Comparison of ENCODE assay signal across 24 cellular contexts in the genomic region with DNA sequence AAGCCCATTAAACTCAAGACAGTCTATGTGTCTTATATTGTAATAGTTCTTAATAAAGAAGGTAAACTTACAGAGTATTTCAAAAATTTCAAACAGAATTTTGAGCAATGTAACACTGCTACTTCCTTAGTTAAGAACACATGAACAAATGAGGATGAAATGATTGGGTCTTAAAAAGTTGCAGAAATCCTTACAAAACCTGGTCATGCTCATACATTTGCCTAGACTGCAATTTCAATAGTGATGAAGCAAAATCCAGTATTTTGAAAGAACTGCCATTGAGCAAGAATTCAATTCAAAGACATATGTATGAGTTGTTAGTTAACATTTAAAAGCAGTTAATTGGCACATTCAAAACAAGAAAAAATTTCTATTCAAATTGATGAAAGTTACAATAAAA. TPM values are rescaled to one million over a fixed set of nuclear protein-coding genes. Genes with fewer than 3 reads are reported as not detected.
DNase-seq lines count a peak whose midpoint lies in the region; ATAC-seq and TF ChIP-seq lines count a peak whose summit lies in the region.
"Had no signal": no experiment of that assay in that cellular context is flagged by ENCODE, and none has a peak within 500 bp of the region (broad histone marks: within the 10 kb centered on the region; RNA-seq: fewer than 3 reads in every experiment).

No MANE protein-coding gene starts in this region.

- no peaks in the 10 kb centered on the region for H3K9me3 Mint-ChIP-seq in CD14-positive monocyte
- H3K9me3 Mint-ChIP-seq in GM23338, result no peaks in the 10 kb centered on the region
- H3K9me3 Mint-ChIP-seq in naive thymus-derived CD4-positive, alpha-beta T cell, result peaks cover 0 to 8% (median 0%) of the 10 kb centered on the region in 11 donors
- H3K9me3 Mint-ChIP-seq: CD4-positive, CD25-positive, alpha-beta regulatory T cell; IgD-negative memory B cell; T-helper 2 cell treated with Interferon-gamma antibody and Interleukin-4, amounts not matched to agents 5 μg/mL and 100 μg/mL, for 36 hours had no signal

- POLR2A ChIA-PET in naive thymus-derived CD4-positive, alpha-beta T cell (lab: Charles Lee), result no interaction called here

- H2AFZ ChIP-seq in GM23338, result no peak overlapping the region

- no peaks in the 10 kb centered on the region for H3K36me3 ChIP-seq in GM23338 (ENCODE audit: insufficient read depth)
- H3K36me3 ChIP-seq in naive thymus-derived CD4-positive, alpha-beta T cell (ENCODE audit: control insufficient read depth in 2 of 3, insufficient read depth in 3 of 3, low read length in 3 of 3), result no peaks in the 10 kb centered on the region
- H3K36me3 ChIP-seq: BE2C, SJSA1 had no signal

- H3K36me3 Mint-ChIP-seq in CD14-positive monocyte (no peaks in the 10 kb centered on the region), GM23338 (ENCODE audit: low read depth) (no peaks in the 10 kb centered on the region; the same call in 2 of the 3 replicates)
- peaks cover 0 to 6% (median 0%) of the 10 kb centered on the region in 5 donors for H3K36me3 Mint-ChIP-seq in naive thymus-derived CD4-positive, alpha-beta T cell
- H3K36me3 Mint-ChIP-seq: CD4-positive, CD25-positive, alpha-beta regulatory T cell had no signal

- peaks cover 30% of the 10 kb centered on the region for H3K4me1 ChIP-seq in GM23338 (ENCODE audit: insufficient read depth)
- peaks cover 0 to 17% of the 10 kb centered on the region in 2 donors for H3K4me1 ChIP-seq in naive thymus-derived CD4-positive, alpha-beta T cell (ENCODE audit: control insufficient read depth in 2 of 2, insufficient read depth in 2 of 2, low read length in 2 of 2)

- intact Hi-C loops in CD14-positive monocyte (cut with micrococcal nuclease), result no loop called here
- intact Hi-C loops in naive thymus-derived CD4-positive, alpha-beta T cell (cut with micrococcal nuclease), result no loop called here
- intact Hi-C loops in dorsolateral prefrontal cortex (cut with DNase I), result no loop called here

- H3K4me3 ChIP-seq in GM23338 (no peak overlapping the region), dorsolateral prefrontal cortex (no peak overlapping the region)
- H3K4me3 ChIP-seq in naive thymus-derived CD4-positive, alpha-beta T cell (ENCODE audit: low read length), result no peak overlapping the region
- H3K4me3 ChIP-seq: SJSA1 had no signal

- peaks cover 18% of the 10 kb centered on the region for H3K4me1 Mint-ChIP-seq in CD14-positive monocyte
- peaks cover 24% of the 10 kb centered on the region for H3K4me1 Mint-ChIP-seq in GM23338
- peaks cover 5 to 34% (median 18%) of the 10 kb centered on the region in 7 donors for H3K4me1 Mint-ChIP-seq in naive thymus-derived CD4-positive, alpha-beta T cell

- H3K27me3 Mint-ChIP-seq in CD14-positive monocyte (ENCODE audit: low read depth in 3 of 3), result peaks cover 0 to 2% (median 0%) of the 10 kb centered on the region in 3 donors
- no peaks in the 10 kb centered on the region for H3K27me3 Mint-ChIP-seq in GM23338 (ENCODE audit: insufficient read depth, low read depth, poor library complexity)
- peaks cover 0 to 7% (median 0%) of the 10 kb centered on the region in 5 donors for H3K27me3 Mint-ChIP-seq in naive thymus-derived CD4-positive, alpha-beta T cell
- H3K27me3 Mint-ChIP-seq: IgD-negative memory B cell had no signal

- no peaks in the 10 kb centered on the region for H3K9me3 ChIP-seq in naive thymus-derived CD4-positive, alpha-beta T cell (ENCODE audit: control insufficient read depth in 2 of 3, low read length in 3 of 3)
- H3K9me3 ChIP-seq: BE2C, SJSA1 had no signal

- H3K27ac Mint-ChIP-seq in CD14-positive monocyte (peak overlapping the region; percentile 81 to 93 (median 90)), GM23338 (no peak overlapping the region)
- no peak overlapping the region for H3K27ac Mint-ChIP-seq in naive thymus-derived CD4-positive, alpha-beta T cell
- H3K27ac Mint-ChIP-seq: CD4-positive, CD25-positive, alpha-beta regulatory T cell; IgD-negative memory B cell; T-helper 2 cell treated with Interferon-gamma antibody and Interleukin-4, amounts not matched to agents 5 μg/mL and 100 μg/mL, for 36 hours had no signal

- 0 out of 2 replicates have a peak, but pooled peaks cover 3% of the 10 kb centered on the region for H3K9me2 ChIP-seq in GM23338 (ENCODE audit: insufficient read depth)

- H3K79me2 ChIP-seq in GM23338 (replicated peaks; ENCODE audit: insufficient read depth), result no peaks in the 10 kb centered on the region

- TF ChIP-seq CTCF in CD14-positive monocyte (IDR thresholded peaks at IDR 0.05) (no peak), GM23338 (conservative IDR thresholded peaks at IDR 0.05; ENCODE audit: low read depth in 2 of 2) (no peak), dorsolateral prefrontal cortex (IDR thresholded peaks at IDR 0.05 in 54 of 56, conservative IDR thresholded peaks at IDR 0.05 in 2 of 56; ENCODE audit: low read depth in 1 of 56, partially characterized antibody in 56 of 56) (no peak)

- no peaks in the 10 kb centered on the region for H3K27me3 ChIP-seq in GM23338 (ENCODE audit: insufficient read depth)
- H3K27me3 ChIP-seq in naive thymus-derived CD4-positive, alpha-beta T cell (ENCODE audit: control insufficient read depth in 2 of 2, insufficient read depth in 2 of 2, low read length in 2 of 2), result no peaks in the 10 kb centered on the region
- H3K27me3 ChIP-seq in dorsolateral prefrontal cortex, result no peaks in the 10 kb centered on the region
- H3K27me3 ChIP-seq: BE2C, SJSA1 had no signal

- no peaks in the 10 kb centered on the region for H3F3A ChIP-seq in GM23338 (replicated peaks; ENCODE audit: low read depth)

- no peaks in the 10 kb centered on the region for H4K20me1 ChIP-seq in GM23338 (replicated peaks; ENCODE audit: insufficient read depth)

- H3K4me3 Mint-ChIP-seq in CD14-positive monocyte, result no peak overlapping the region
- no peak overlapping the region for H3K4me3 Mint-ChIP-seq in GM23338
- H3K4me3 Mint-ChIP-seq in naive thymus-derived CD4-positive, alpha-beta T cell, result no peak overlapping the region
- H3K4me3 Mint-ChIP-seq: CD4-positive, CD25-positive, alpha-beta regulatory T cell; IgD-negative memory B cell; T-helper 2 cell treated with Interferon-gamma antibody and Interleukin-4, amounts not matched to agents 5 μg/mL and 100 μg/mL, for 36 hours had no signal

- no peak for ATAC-seq in GM23338
- ATAC-seq in naive thymus-derived CD4-positive, alpha-beta T cell, result peak; percentile 66
- ATAC-seq: PC-3 had no signal

- H3K27ac ChIP-seq in GM23338 (ENCODE audit: low read depth) (no peak overlapping the region), dorsolateral prefrontal cortex (no peak overlapping the region)
- no peak overlapping the region for H3K27ac ChIP-seq in naive thymus-derived CD4-positive, alpha-beta T cell (ENCODE audit: low read depth, low read length)
- H3K27ac ChIP-seq: KMS-11, SJSA1 had no signal

- 0 out of 2 replicates have a peak overlapping the region, but pooled peaks have one; percentile 1 for H3K4me2 ChIP-seq in GM23338
- H3K4me2 ChIP-seq: KMS-11 had no signal

- DNase-seq in CD14-positive monocyte (ENCODE audit: low spot score) (no peak), GM23338 (ENCODE audit: low spot score) (no peak), NOMO-1 treated with DMSO at 0.1 percent for 48 hours (lab: John Stamatoyannopoulos, UW; ENCODE audit: unreplicated experiment) (peak; percentile 74), dorsolateral prefrontal cortex (no peak)
- no peak for DNase-seq in naive thymus-derived CD4-positive, alpha-beta T cell
- no peak for DNase-seq in stimulated activated CD4-positive, alpha-beta T cell treated with anti-CD3 and anti-CD28 coated beads, Interleukin-2, amount 100 ng/mL, for 24 hours
- DNase-seq in stimulated activated CD4-positive, alpha-beta T cell treated with anti-CD3 and anti-CD28 coated beads, Interleukin-4, amount 100 ng/mL, for 4 hours, result no peak
- DNase-seq: BE2C; CD4-positive, CD25-positive, alpha-beta regulatory T cell; H7; MM.1S; NCI-H1105; NCI-H1436 treated with DMSO at 0.1 percent for 48 hours; NCI-H187 treated with DMSO at 0.1 percent for 48 hours; NCI-H2171 treated with DMSO at 0.1 percent for 48 hours; NCI-H524 treated with DMSO at 0.1 percent for 48 hours; NCI-H82; NK-92 treated with Interleukin-12 subunit alpha and Interleukin-12 subunit beta, amount 100 ng/mL, for 24 hours; PC-3; T-helper 1 cell had no signal

- CTCF ChIA-PET in naive thymus-derived CD4-positive, alpha-beta T cell (lab: Charles Lee), result no interaction called here

TF ChIP-seq in GM23338, 12 proteins besides CTCF, POLR2A, EP300 and RAD21:
- no peak for TF ChIP-seq ZNF114 (CRISPR knock-in tag; IDR thresholded peaks at IDR 0.05)
- no peak for TF ChIP-seq CREB1 (CRISPR knock-in tag; IDR thresholded peaks at IDR 0.05; ENCODE audit: low read depth)
- TF ChIP-seq NANOG (IDR thresholded peaks at IDR 0.05; ENCODE audit: borderline replicate concordance), result peak; percentile 60; the same call in 1 of the 2 replicates
- no peak for TF ChIP-seq EZH2 (IDR thresholded peaks at IDR 0.05; ENCODE audit: low read depth, unreplicated experiment)

RNA-seq across cellular contexts. Expression of a gene that starts 17.8 kb away (rescaled TPM):
- polyA plus RNA-seq in CD14-positive monocyte (100 to 1,000 TPM in 1 of 2 donors, 10 to 100 TPM in 1; 79.0 to 137 TPM), GM23338 (2016; fragmentation: Nextera tagmentation; extraction: Ambion mirVana) (109 and 113 TPM in 2 replicates)
- 242 and 253 TPM in 2 replicates for total RNA-seq in GM23338 (2014; rRNA removed; shearing (Covaris generic))
- total RNA-seq in naive thymus-derived CD4-positive, alpha-beta T cell, result 100 to 1,000 TPM in 4 of 5 experiments, 10 to 100 TPM in 1; 88.8 to 358 (median 143) TPM
- 10 to 100 TPM; 75.1 to 98.4 TPM for polyA plus RNA-seq in naive thymus-derived CD4-positive, alpha-beta T cell
- 100 to 1,000 TPM in 11 of 120 experiments, 10 to 100 TPM in 109; 54.8 to 115 (median 81.7) TPM for total RNA-seq in dorsolateral prefrontal cortex

Comparison
In these comparisons a context has a peak if more than half of its experiments do, and no peak if none do; other contexts are left out.
1. H3K27ac Mint-ChIP-seq: peak in CD14-positive monocyte (7 of 7); none in GM23338 (single experiment) and naive thymus-derived CD4-positive, alpha-beta T cell (0 of 9).